In the genomic region with DNA sequence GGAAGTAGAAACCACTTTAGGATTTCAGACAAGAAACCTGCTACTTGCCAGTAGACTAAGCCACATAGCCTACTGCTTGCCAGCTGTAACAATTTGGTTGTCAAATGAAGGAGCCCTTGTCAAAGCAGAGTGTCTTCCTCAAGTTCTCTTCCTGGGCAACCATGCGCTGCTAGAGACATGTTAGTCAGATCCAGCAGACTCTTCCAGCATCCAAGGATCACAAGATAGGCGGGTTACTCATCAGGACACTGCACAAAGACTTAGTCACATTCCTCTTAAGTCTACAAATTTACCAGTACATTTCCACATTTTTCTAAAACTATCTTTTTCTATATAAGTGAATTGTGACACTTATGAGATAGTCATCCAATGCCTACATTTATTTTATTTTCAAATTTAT, we compare ENCODE assay signal across 19 cellular contexts. TPM values are rescaled to one million over a fixed set of nuclear protein-coding genes. Genes with fewer than 3 reads are reported as not detected.
DNase-seq lines count a peak whose midpoint lies in the region; ATAC-seq, FAIRE-seq and TF ChIP-seq lines count a peak whose summit lies in the region.
"Had no signal": no experiment of that assay in that cellular context is flagged by ENCODE, and none has a peak within 500 bp of the region (broad histone marks: within the 10 kb centered on the region; RNA-seq: fewer than 3 reads in every experiment).

No MANE protein-coding gene starts in this region.

- ATAC-seq in esophagus mucosa (no peak), GM19452 (IDR thresholded peaks at IDR 0.05; ENCODE audit: unreplicated experiment) (no peak)
- ATAC-seq: gastrocnemius medialis; naive thymus-derived CD8-positive, alpha-beta T cell had no signal

- H3K9me1 ChIP-seq in keratinocyte (ENCODE audit: control insufficient read depth, extremely low read depth, insufficient read depth, low read length): no peaks in the 10 kb centered on the region

- TF ChIP-seq CTCF in AG09309 (IDR thresholded peaks at IDR 0.05; ENCODE audit: control insufficient read depth, insufficient read depth, low read depth, low read length, missing control alignments) (no peak), choroid plexus epithelial cell (conservative IDR thresholded peaks at IDR 0.05; ENCODE audit: low read depth, low read length) (no peak), keratinocyte (optimal IDR thresholded peaks at IDR 0.05 in 1 of 3, IDR thresholded peaks at IDR 0.05 in 1 of 3, conservative IDR thresholded peaks at IDR 0.05 in 1 of 3; ENCODE audit: extremely low read depth in 1 of 3, insufficient read depth in 2 of 3, low read length in 3 of 3) (no peak)

- peak; percentile 51 for FAIRE-seq in keratinocyte (lab: Jason Lieb, UNC)
- FAIRE-seq: GM18507 had no signal

- H2AFZ ChIP-seq in keratinocyte (ENCODE audit: control insufficient read depth, low read length): no peak overlapping the region

- no peak overlapping the region for H3K4me2 ChIP-seq in keratinocyte (ENCODE audit: control insufficient read depth, extremely low read depth, insufficient read depth, low read depth, low read length)

- H4K20me1 ChIP-seq in keratinocyte (ENCODE audit: control insufficient read depth, extremely low read depth, insufficient read depth, low read length): no peaks in the 10 kb centered on the region

- H3K4me3 ChIP-seq in AG09309 (ENCODE audit: control insufficient read depth, low read depth, low read length) (no peak overlapping the region), MG63 (no peak overlapping the region), choroid plexus epithelial cell (ENCODE audit: low read depth, low read length) (no peak overlapping the region), keratinocyte (ENCODE audit: control insufficient read depth in 2 of 3, extremely low read depth in 1 of 3, insufficient read depth in 2 of 3, low read depth in 1 of 3, low read length in 3 of 3) (no peak overlapping the region)
- H3K4me3 ChIP-seq: colonic mucosa, gastrocnemius medialis had no signal

- H3K36me3 ChIP-seq in MG63 (peaks cover 47% of the 10 kb centered on the region), keratinocyte (ENCODE audit: control insufficient read depth in 2 of 2, extremely low read depth in 1 of 2, insufficient read depth in 2 of 2, low read length in 2 of 2) (peaks cover 12 to 13% of the 10 kb centered on the region in 2 experiments)
- H3K36me3 ChIP-seq: colonic mucosa had no signal

- DNase-seq in AG09309 (ENCODE audit: low read depth) (peak; percentile 67), MG63 (peak; percentile 71), choroid plexus epithelial cell (ENCODE audit: low read depth) (peak; percentile 92), keratinocyte (ENCODE audit: low read depth, low spot score) (no peak), AML-193 (lab: John Stamatoyannopoulos, UW) (no peak)
- no peak for DNase-seq in activated naive CD4-positive, alpha-beta T cell (lab: John Stamatoyannopoulos, UW)
- DNase-seq: C1 segment of cervical spinal cord; colonic mucosa; gastrocnemius medialis; naive thymus-derived CD8-positive, alpha-beta T cell; NCI-H1048; NCI-H526 treated with DMSO at 0.1 percent for 48 hours; retina; SHP77 treated with DMSO at 0.1 percent for 48 hours; stimulated activated CD4-positive, alpha-beta T cell treated with anti-CD3 and anti-CD28 coated beads, Interleukin-4, amount 100 ng/mL, for 4 hours; stimulated activated naive CD4-positive, alpha-beta T cell had no signal

- H3K9me3 ChIP-seq in MG63: no peaks in the 10 kb centered on the region
- H3K9me3 ChIP-seq in keratinocyte (ENCODE audit: control insufficient read depth, low read depth, low read length): no peaks in the 10 kb centered on the region
- H3K9me3 ChIP-seq: colonic mucosa, gastrocnemius medialis had no signal

- H3K79me2 ChIP-seq in keratinocyte (ENCODE audit: control insufficient read depth, insufficient read depth, low read length): peaks cover 2% of the 10 kb centered on the region

- H3K4me1 ChIP-seq in keratinocyte (ENCODE audit: control insufficient read depth, extremely low read depth, insufficient read depth, low read length): no peaks in the 10 kb centered on the region
- H3K4me1 ChIP-seq: colonic mucosa, gastrocnemius medialis had no signal

- H3K27ac ChIP-seq in keratinocyte (ENCODE audit: control insufficient read depth, insufficient read depth, low read length): peak overlapping the region; percentile 37
- H3K27ac ChIP-seq: colonic mucosa, gastrocnemius medialis had no signal

- H3K27me3 ChIP-seq in MG63 (no peaks in the 10 kb centered on the region), keratinocyte (ENCODE audit: control insufficient read depth, extremely low read depth, insufficient read depth, low read length) (no peaks in the 10 kb centered on the region)
- H3K27me3 ChIP-seq: colonic mucosa, gastrocnemius medialis had no signal

- dilution Hi-C loops in keratinocyte (cut with MboI; ENCODE audit: extremely low pct_ligation_motif_present, low sequenced_read_pairs): no loop called here

- H3K9ac ChIP-seq in keratinocyte (ENCODE audit: control insufficient read depth, extremely low read depth, insufficient read depth, low read length): no peak overlapping the region

RNA-seq across cellular contexts. Expression of a gene that starts 24.3 kb away (rescaled TPM):
- 50.6 and 89.5 TPM in 2 replicates for total RNA-seq in MG63 (2014; rRNA removed; shearing (Covaris generic); ENCODE audit: low replicate concordance)
- polyA plus RNA-seq in keratinocyte: 37.1 to 63.8 TPM (median 44.9 TPM) in 3 replicates
- 37.5 TPM for polyA plus RNA-seq in keratinocyte (2011; ENCODE audit: low read depth)
- 20.9 and 46.3 TPM in 2 replicates for polyA plus RNA-seq in keratinocyte (2011; cell fraction: cytosol; rRNA removed)
- 47.6 and 63.7 TPM in 2 replicates for polyA plus RNA-seq in keratinocyte (2011; cell fraction: nucleus; rRNA removed)
- 23.6 and 39.4 TPM in 2 replicates for polyA plus RNA-seq in keratinocyte (2012; ENCODE audit: low replicate concordance)
- 14.3 to 121 TPM (median 58.2 TPM) in 3 replicates for polyA minus RNA-seq in keratinocyte
- polyA minus RNA-seq in keratinocyte (2011; cell fraction: cytosol; rRNA and poly(A)+ RNA removed): 42.6 TPM
- polyA minus RNA-seq in keratinocyte (2011; cell fraction: nucleus; rRNA and poly(A)+ RNA removed): 58.7 and 119 TPM in 2 replicates
- total RNA-seq in esophagus mucosa: 43.2 TPM

RNA-seq across cellular contexts. Expression of a gene that starts 24.5 kb away (rescaled TPM):
- 6.0 and 7.0 TPM in 2 replicates for total RNA-seq in MG63 (2014; rRNA removed; shearing (Covaris generic); ENCODE audit: low replicate concordance)
- 6.4 to 9.3 TPM (median 6.7 TPM) in 3 replicates for polyA plus RNA-seq in keratinocyte
- 3.4 TPM for polyA plus RNA-seq in keratinocyte (2011; ENCODE audit: low read depth)
- 2.7 and 5.3 TPM in 2 replicates for polyA plus RNA-seq in keratinocyte (2011; cell fraction: cytosol; rRNA removed)
- polyA plus RNA-seq in keratinocyte (2011; cell fraction: nucleus; rRNA removed): 9.6 and 13.0 TPM in 2 replicates
- polyA plus RNA-seq in keratinocyte (2012; ENCODE audit: low replicate concordance): 3.4 and 5.7 TPM in 2 replicates
- polyA minus RNA-seq in keratinocyte: 0.36 to 5.8 TPM (median 4.2 TPM) in 3 replicates
- polyA minus RNA-seq in keratinocyte (2011; cell fraction: cytosol; rRNA and poly(A)+ RNA removed): 4.6 TPM
- 7.3 and 12.3 TPM in 2 replicates for polyA minus RNA-seq in keratinocyte (2011; cell fraction: nucleus; rRNA and poly(A)+ RNA removed)
- total RNA-seq in esophagus mucosa: 2.2 TPM

Comparison
In these comparisons a context has a peak if more than half of its experiments do, and no peak if none do; other contexts are left out.
1. DNase-seq: peak in AG09309 (single experiment), MG63 (single experiment) and choroid plexus epithelial cell (single experiment); none in keratinocyte (single experiment), AML-193 (0 of 2) and activated naive CD4-positive, alpha-beta T cell (0 of 4).